Comparison of ENCODE assay signal across 8 cellular contexts in the genomic region with DNA sequence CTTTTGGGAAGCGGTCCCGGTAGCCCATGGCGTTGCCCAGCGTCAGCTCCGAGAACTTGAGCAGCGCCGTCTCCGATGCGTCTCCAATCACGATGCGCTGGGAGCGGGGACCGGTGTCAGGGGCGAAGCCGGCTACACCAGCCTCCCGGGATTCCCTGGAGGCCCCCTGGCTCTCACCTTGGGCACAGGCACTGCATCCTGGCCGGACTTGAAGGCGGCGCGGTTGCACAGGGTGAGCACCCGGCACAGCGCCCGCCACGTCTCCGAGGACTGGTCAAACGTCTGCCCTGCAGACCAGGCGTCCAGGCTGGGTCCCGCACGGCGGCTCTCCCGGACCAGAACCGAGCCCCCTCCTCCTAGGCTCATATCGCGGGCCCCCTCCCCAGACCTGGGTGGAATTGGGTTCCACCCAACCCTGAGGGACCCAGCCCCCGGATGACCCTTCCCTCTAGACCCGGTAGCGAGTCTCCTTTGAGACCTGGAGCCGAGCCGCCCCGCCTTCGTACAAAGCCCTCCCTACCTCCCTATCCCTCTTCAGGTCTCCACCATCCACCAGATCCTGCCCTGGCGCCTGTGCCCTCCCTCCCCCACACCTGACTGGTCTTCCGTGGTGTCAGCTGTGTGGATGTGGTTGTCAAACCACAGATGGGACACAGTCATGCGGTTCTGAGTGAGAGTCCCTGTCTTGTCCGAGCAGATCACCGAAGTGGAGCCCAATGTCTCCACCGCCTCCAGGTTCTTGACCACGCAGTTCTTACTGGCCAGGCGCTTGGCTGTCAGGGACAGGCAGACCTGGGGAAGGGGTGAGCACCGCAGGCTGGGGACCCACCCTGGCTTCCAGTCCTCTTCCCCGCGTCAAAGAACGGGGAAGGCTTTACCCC. TPM values are rescaled to one million over a fixed set of nuclear protein-coding genes. Genes with fewer than 3 reads are reported as not detected.
A peak's percentile ranks its signal among the peaks of the same experiment; 100 is the strongest.
DNase-seq lines count a peak whose midpoint lies in the region; ATAC-seq and TF ChIP-seq lines count a peak whose summit lies in the region.

No MANE protein-coding gene starts in this region.

- TF ChIP-seq EP300 in SK-N-SH (IDR thresholded peaks at IDR 0.05; ENCODE audit: borderline replicate concordance in 1 of 2, low read depth in 1 of 2, low read length in 1 of 2): no peak

- H3K36me3 ChIP-seq in SK-N-SH (replicated peaks in 1 of 2; ENCODE audit: control insufficient read depth in 1 of 2, insufficient read depth in 2 of 2, low read length in 1 of 2): no peaks in the 10 kb centered on the region
- H3K36me3 ChIP-seq in iPS-15b (ENCODE audit: control insufficient read depth, insufficient read depth, low read length): no peaks in the 10 kb centered on the region

- peak overlapping the region; percentile 62; the same call in 1 of the 2 replicates for H3K4me2 ChIP-seq in SK-N-SH

- peaks cover 51% of the 10 kb centered on the region for H3K27me3 ChIP-seq in SK-N-SH (ENCODE audit: insufficient read depth)
- H3K27me3 ChIP-seq in iPS-15b (ENCODE audit: control insufficient read depth, insufficient read depth, low read length): peaks cover 39% of the 10 kb centered on the region

- no peaks in the 10 kb centered on the region for H3K9me3 Mint-ChIP-seq in stimulated activated effector memory CD8-positive, alpha-beta T cell treated with anti-CD3 and anti-CD28 coated beads, Interleukin-12 subunit alpha, Interleukin-12 subunit beta, amount 100 ng/mL, for 72 hours

- CTCF ChIA-PET in SK-N-SH (lab: Yijun Ruan, JAX): interaction anchor here (0.7 to 3.9 kb wide), 7 partner anchors 10 to 52 kb away, joined by 3 to 20 read pairs (median 5); no protein-coding TSS in a partner anchor

- no peaks in the 10 kb centered on the region for H3K79me2 ChIP-seq in SK-N-SH (ENCODE audit: insufficient read depth)

- H4K20me1 ChIP-seq in SK-N-SH (ENCODE audit: insufficient read depth): no peaks in the 10 kb centered on the region

- no peak for ATAC-seq in stimulated activated effector memory CD8-positive, alpha-beta T cell treated with anti-CD3 and anti-CD28 coated beads, Interleukin-12 subunit alpha, Interleukin-12 subunit beta, amount 100 ng/mL, for 72 hours

- TF ChIP-seq CTCF in SK-N-SH (IDR thresholded peaks at IDR 0.05): no peak

- peaks cover 0 to 11% of the 10 kb centered on the region in 2 experiments; a peak in 1 of 4 replicates for H3K4me1 ChIP-seq in SK-N-SH (ENCODE audit: control insufficient read depth in 1 of 2, insufficient read depth in 2 of 2, low read depth in 1 of 2, low read length in 1 of 2)
- H3K4me1 ChIP-seq in iPS-15b (ENCODE audit: control insufficient read depth, insufficient read depth, low read length): peaks cover 3% of the 10 kb centered on the region

- H3K9me2 ChIP-seq in SK-N-SH: no peaks in the 10 kb centered on the region

- no peak for TF ChIP-seq RAD21 in SK-N-SH (IDR thresholded peaks at IDR 0.05; ENCODE audit: low read length)

- POLR2A ChIA-PET in SK-N-SH (lab: Yijun Ruan, JAX): interaction anchor here (1.0 to 1.2 kb wide), 3 partner anchors 85 to 144 kb away, joined by 3 to 5 read pairs (median 4); a partner anchor contains a TSS

- no peak overlapping the region for H2AFZ ChIP-seq in SK-N-SH (ENCODE audit: low read depth)

- H3K27ac Mint-ChIP-seq in stimulated activated effector memory CD8-positive, alpha-beta T cell treated with anti-CD3 and anti-CD28 coated beads, Interleukin-12 subunit alpha, Interleukin-12 subunit beta, amount 100 ng/mL, for 72 hours: no peak overlapping the region

- no peaks in the 10 kb centered on the region for H3K36me3 Mint-ChIP-seq in stimulated activated effector memory CD8-positive, alpha-beta T cell treated with anti-CD3 and anti-CD28 coated beads, Interleukin-12 subunit alpha, Interleukin-12 subunit beta, amount 100 ng/mL, for 72 hours

- H3K4me3 Mint-ChIP-seq in stimulated activated effector memory CD8-positive, alpha-beta T cell treated with anti-CD3 and anti-CD28 coated beads, Interleukin-12 subunit alpha, Interleukin-12 subunit beta, amount 100 ng/mL, for 72 hours: peak overlapping the region; percentile 67

- 14% methylated on average over 37 of the region's 53 CpGs for WGBS in SK-N-SH (ENCODE audit: low lambda C conversion rate)

- H3K27ac ChIP-seq in SK-N-SH (ENCODE audit: low read depth in 2 of 2, low read length in 1 of 2): no peak overlapping the region

- H3F3A ChIP-seq in SK-N-SH (replicated peaks; ENCODE audit: insufficient read depth): no peaks in the 10 kb centered on the region

- peak; percentile 21 for DNase-seq in activated CD4-positive, CD25-positive, alpha-beta regulatory T cell treated with anti-CD3 and anti-CD28 coated beads, Interleukin-2, amount 50 U/mL, for 72 hours
- no peak for DNase-seq in activated CD4-positive, CD25-positive, alpha-beta regulatory T cell (lab: John Stamatoyannopoulos, UW)
- DNase-seq in SK-N-SH: no peak
- DNase-seq in stimulated activated effector memory CD8-positive, alpha-beta T cell treated with anti-CD3 and anti-CD28 coated beads, Interleukin-12 subunit alpha, Interleukin-12 subunit beta, amount 100 ng/mL, for 72 hours (ENCODE audit: low spot score in 2 of 2): no peak
- DNase-seq in activated gamma-delta T cell (lab: John Stamatoyannopoulos, UW): no peak
- DNase-seq in NCI-H1694 treated with DMSO at 0.1 percent for 48 hours (lab: John Stamatoyannopoulos, UW): no peak
- no peak for DNase-seq in NCI-H1092 (lab: John Stamatoyannopoulos, UW)

- H3K4me1 Mint-ChIP-seq in stimulated activated effector memory CD8-positive, alpha-beta T cell treated with anti-CD3 and anti-CD28 coated beads, Interleukin-12 subunit alpha, Interleukin-12 subunit beta, amount 100 ng/mL, for 72 hours: peaks cover 12% of the 10 kb centered on the region

- H3K4me3 ChIP-seq in SK-N-SH (ENCODE audit: low read depth in 2 of 2, low read length in 1 of 2) (peak overlapping the region; percentile 37 to 43; a peak in 3 of 4 replicates), iPS-15b (ENCODE audit: low read depth, low read length) (peak overlapping the region; percentile 67)

- H3K9me3 ChIP-seq in SK-N-SH (no peaks in the 10 kb centered on the region), iPS-15b (ENCODE audit: control insufficient read depth, insufficient read depth, low read length) (no peaks in the 10 kb centered on the region)

- H3K9ac ChIP-seq in SK-N-SH: no peak overlapping the region
- no peak overlapping the region for H3K9ac ChIP-seq in iPS-15b (ENCODE audit: low read depth, low read length)

TF ChIP-seq in SK-N-SH, 30 proteins besides CTCF, POLR2A, EP300 and RAD21 (continues in another document):
- TF ChIP-seq, protein P1, sequence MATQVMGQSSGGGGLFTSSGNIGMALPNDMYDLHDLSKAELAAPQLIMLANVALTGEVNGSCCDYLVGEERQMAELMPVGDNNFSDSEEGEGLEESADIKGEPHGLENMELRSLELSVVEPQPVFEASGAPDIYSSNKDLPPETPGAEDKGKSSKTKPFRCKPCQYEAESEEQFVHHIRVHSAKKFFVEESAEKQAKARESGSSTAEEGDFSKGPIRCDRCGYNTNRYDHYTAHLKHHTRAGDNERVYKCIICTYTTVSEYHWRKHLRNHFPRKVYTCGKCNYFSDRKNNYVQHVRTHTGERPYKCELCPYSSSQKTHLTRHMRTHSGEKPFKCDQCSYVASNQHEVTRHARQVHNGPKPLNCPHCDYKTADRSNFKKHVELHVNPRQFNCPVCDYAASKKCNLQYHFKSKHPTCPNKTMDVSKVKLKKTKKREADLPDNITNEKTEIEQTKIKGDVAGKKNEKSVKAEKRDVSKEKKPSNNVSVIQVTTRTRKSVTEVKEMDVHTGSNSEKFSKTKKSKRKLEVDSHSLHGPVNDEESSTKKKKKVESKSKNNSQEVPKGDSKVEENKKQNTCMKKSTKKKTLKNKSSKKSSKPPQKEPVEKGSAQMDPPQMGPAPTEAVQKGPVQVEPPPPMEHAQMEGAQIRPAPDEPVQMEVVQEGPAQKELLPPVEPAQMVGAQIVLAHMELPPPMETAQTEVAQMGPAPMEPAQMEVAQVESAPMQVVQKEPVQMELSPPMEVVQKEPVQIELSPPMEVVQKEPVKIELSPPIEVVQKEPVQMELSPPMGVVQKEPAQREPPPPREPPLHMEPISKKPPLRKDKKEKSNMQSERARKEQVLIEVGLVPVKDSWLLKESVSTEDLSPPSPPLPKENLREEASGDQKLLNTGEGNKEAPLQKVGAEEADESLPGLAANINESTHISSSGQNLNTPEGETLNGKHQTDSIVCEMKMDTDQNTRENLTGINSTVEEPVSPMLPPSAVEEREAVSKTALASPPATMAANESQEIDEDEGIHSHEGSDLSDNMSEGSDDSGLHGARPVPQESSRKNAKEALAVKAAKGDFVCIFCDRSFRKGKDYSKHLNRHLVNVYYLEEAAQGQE (IDR thresholded peaks at IDR 0.05; ENCODE audit: low read depth, low read length): no peak
- TF ChIP-seq, protein P2, sequence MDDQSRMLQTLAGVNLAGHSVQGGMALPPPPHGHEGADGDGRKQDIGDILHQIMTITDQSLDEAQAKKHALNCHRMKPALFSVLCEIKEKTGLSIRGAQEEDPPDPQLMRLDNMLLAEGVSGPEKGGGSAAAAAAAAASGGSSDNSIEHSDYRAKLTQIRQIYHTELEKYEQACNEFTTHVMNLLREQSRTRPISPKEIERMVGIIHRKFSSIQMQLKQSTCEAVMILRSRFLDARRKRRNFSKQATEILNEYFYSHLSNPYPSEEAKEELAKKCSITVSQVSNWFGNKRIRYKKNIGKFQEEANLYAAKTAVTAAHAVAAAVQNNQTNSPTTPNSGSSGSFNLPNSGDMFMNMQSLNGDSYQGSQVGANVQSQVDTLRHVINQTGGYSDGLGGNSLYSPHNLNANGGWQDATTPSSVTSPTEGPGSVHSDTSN (IDR thresholded peaks at IDR 0.05): no peak
- TF ChIP-seq MEF2A (IDR thresholded peaks at IDR 0.05; ENCODE audit: borderline replicate concordance, low read depth): no peak
- no peak for TF ChIP-seq SMC3 (IDR thresholded peaks at IDR 0.05; ENCODE audit: low read depth, low read length)
- TF ChIP-seq FOSL2 (IDR thresholded peaks at IDR 0.05; ENCODE audit: borderline replicate concordance, low read depth): no peak
- TF ChIP-seq GATA2 (CRISPR knock-in tag; IDR thresholded peaks at IDR 0.05): no peak

RNA-seq across cellular contexts. Expression of a gene that starts 4.8 kb away (rescaled TPM):
- not detected in 2 replicates for polyA plus RNA-seq in SK-N-SH (2012; rRNA removed)
- polyA plus RNA-seq in SK-N-SH (2012; cell fraction: cytosol; rRNA removed): not detected in 2 replicates
- polyA plus RNA-seq in SK-N-SH (2012; cell fraction: nucleus; rRNA removed): 0.01 and 0.05 TPM in 2 replicates

RNA-seq across cellular contexts. Expression of a gene that starts 13.2 kb away (rescaled TPM):
- polyA plus RNA-seq in SK-N-SH (2012; rRNA removed): 201 and 202 TPM in 2 replicates
- 137 and 160 TPM in 2 replicates for polyA plus RNA-seq in SK-N-SH (2012; cell fraction: cytosol; rRNA removed)
- 156 and 198 TPM in 2 replicates for polyA plus RNA-seq in SK-N-SH (2012; cell fraction: nucleus; rRNA removed)

RNA-seq across cellular contexts. Expression of a gene that starts 25.4 kb away (rescaled TPM):
- polyA plus RNA-seq in SK-N-SH (2012; rRNA removed): not detected in 2 replicates
- not detected in 2 replicates for polyA plus RNA-seq in SK-N-SH (2012; cell fraction: cytosol; rRNA removed)
- not detected in 2 replicates for polyA plus RNA-seq in SK-N-SH (2012; cell fraction: nucleus; rRNA removed)

RNA-seq across cellular contexts. Expression of a gene that starts 27.3 kb away (rescaled TPM):
- not detected in 2 replicates for polyA plus RNA-seq in SK-N-SH (2012; rRNA removed)
- not detected in 2 replicates for polyA plus RNA-seq in SK-N-SH (2012; cell fraction: cytosol; rRNA removed)
- not detected in 2 replicates for polyA plus RNA-seq in SK-N-SH (2012; cell fraction: nucleus; rRNA removed)

RNA-seq across cellular contexts. Expression of a gene that starts 30.5 kb away (rescaled TPM):
- polyA plus RNA-seq in SK-N-SH (2012; rRNA removed): 0.16 and 0.25 TPM in 2 replicates
- 0.06 and 0.07 TPM in 2 replicates for polyA plus RNA-seq in SK-N-SH (2012; cell fraction: cytosol; rRNA removed)
- 0.13 and 0.16 TPM in 2 replicates for polyA plus RNA-seq in SK-N-SH (2012; cell fraction: nucleus; rRNA removed)
